Comparison of ENCODE assay signal across 3 cellular contexts in genomic region chrX:83934220-83934619, GRCh38.
TF ChIP-seq lines count a peak whose summit lies in the region.

No MANE protein-coding gene starts in this region.

TF ChIP-seq in SK-N-SH, 30 proteins besides CTCF, POLR2A, EP300 and RAD21:
- no peak for TF ChIP-seq NFIC (IDR thresholded peaks at IDR 0.05; ENCODE audit: borderline replicate concordance)
- TF ChIP-seq SMC3 (IDR thresholded peaks at IDR 0.05; ENCODE audit: low read depth, low read length) = no peak
TF ChIP-seq in SK-N-SH: peak in this region for 0.

TF ChIP-seq in SK-N-SH treated with all-trans-retinoic acid at 6 μM for 48 hours, 23 proteins besides CTCF, POLR2A, EP300 and RAD21:
- TF ChIP-seq CSDC2 (CRISPR knock-in tag; IDR thresholded peaks at IDR 0.05) (no peak), CREB5 (CRISPR knock-in tag; IDR thresholded peaks at IDR 0.05; ENCODE audit: low read depth) (no peak), GLIS3 (CRISPR knock-in tag; IDR thresholded peaks at IDR 0.05) (no peak), ZC3H10 (CRISPR knock-in tag; IDR thresholded peaks at IDR 0.05) (no peak), ZNF70 (CRISPR knock-in tag; IDR thresholded peaks at IDR 0.05) (no peak), CSRNP3 (CRISPR knock-in tag; IDR thresholded peaks at IDR 0.05) (no peak), PATZ1 (CRISPR knock-in tag; IDR thresholded peaks at IDR 0.05; ENCODE audit: borderline replicate concordance) (no peak), ZNF565 (CRISPR knock-in tag; conservative IDR thresholded peaks at IDR 0.05; ENCODE audit: low read depth) (no peak), ESRRG (CRISPR knock-in tag; IDR thresholded peaks at IDR 0.05) (no peak), BACH2 (CRISPR knock-in tag; IDR thresholded peaks at IDR 0.05; ENCODE audit: borderline replicate concordance) (no peak), ZFP30 (CRISPR knock-in tag; IDR thresholded peaks at IDR 0.05) (no peak), PPARA (CRISPR knock-in tag; IDR thresholded peaks at IDR 0.05; ENCODE audit: borderline replicate concordance) (no peak)

TF ChIP-seq in H1, 55 proteins besides CTCF, POLR2A, EP300 and RAD21:
- TF ChIP-seq TCF12 (IDR thresholded peaks at IDR 0.05; ENCODE audit: low read depth, low read length) (no peak), GTF2F1 (IDR thresholded peaks at IDR 0.05; ENCODE audit: borderline replicate concordance, low read depth, low read length) (no peak), SUZ12 (IDR thresholded peaks at IDR 0.05; ENCODE audit: low read length) (no peak), RBBP5 (IDR thresholded peaks at IDR 0.05; ENCODE audit: borderline replicate concordance, low read depth, low read length) (no peak), KDM1A (IDR thresholded peaks at IDR 0.05; ENCODE audit: borderline replicate concordance, low read length) (no peak), SRF (IDR thresholded peaks at IDR 0.05; ENCODE audit: low read depth, low read length) (no peak), JUN (IDR thresholded peaks at IDR 0.05; ENCODE audit: low read depth, low read length) (no peak), TEAD4 (IDR thresholded peaks at IDR 0.05; ENCODE audit: low read depth, low read length) (no peak), CHD2 (IDR thresholded peaks at IDR 0.05; ENCODE audit: low read length) (no peak), SP1 (IDR thresholded peaks at IDR 0.05; ENCODE audit: low read depth, low read length) (no peak), MAX (IDR thresholded peaks at IDR 0.05) (no peak), NRF1 (IDR thresholded peaks at IDR 0.05; ENCODE audit: low read depth, low read length) (no peak), CEBPB (IDR thresholded peaks at IDR 0.05; ENCODE audit: low read depth, low read length) (no peak)
